In genomic region chr12:13100882-13101769, GRCh38 we compare ENCODE assay signal across 8 cellular contexts. TPM values are rescaled to one million over a fixed set of nuclear protein-coding genes. Genes with fewer than 3 reads are reported as not detected.
A peak's percentile ranks its signal among the peaks of the same experiment; 100 is the strongest.
DNase-seq lines count a peak whose midpoint lies in the region; ATAC-seq, FAIRE-seq and TF ChIP-seq lines count a peak whose summit lies in the region.

No MANE protein-coding gene starts in this region.

- H3F3A ChIP-seq in PC-3 (ENCODE audit: low read length, unreplicated experiment): peaks cover 18% of the 10 kb centered on the region

- no peaks in the 10 kb centered on the region for H3K9me3 Mint-ChIP-seq in naive thymus-derived CD4-positive, alpha-beta T cell
- H3K9me3 Mint-ChIP-seq in stimulated activated memory B cell treated with anti-CD40 and anti-IgM and Interleukin-4, amounts not matched to agents 10 μg/mL and 1 μg/mL and 100 μg/mL, for 72 hours: no peaks in the 10 kb centered on the region

- intact Hi-C loops in PC-3 (cut with micrococcal nuclease): no loop called here
- intact Hi-C loops in naive thymus-derived CD4-positive, alpha-beta T cell (cut with micrococcal nuclease): loop anchor here (1.0 to 10.0 kb wide), 24 partner anchors 41 to 1930 kb away; partner anchors contain the start of genes BORCS5 (in 2 of the 2), EMP1 (in 2 of the 2), FAM234B (in 2 of the 2) and HEBP1 (in 2 of the 2)

- no peaks in the 10 kb centered on the region for H3K9me3 ChIP-seq in PC-3 (ENCODE audit: low read length)
- no peaks in the 10 kb centered on the region for H3K9me3 ChIP-seq in naive thymus-derived CD4-positive, alpha-beta T cell (ENCODE audit: control insufficient read depth in 2 of 3, low read length in 3 of 3)

- H3K9ac ChIP-seq in PC-3 (ENCODE audit: low read length): peak overlapping the region; percentile 97

- H3K4me1 Mint-ChIP-seq in naive thymus-derived CD4-positive, alpha-beta T cell: peaks cover 24 to 49% (median 43%) of the 10 kb centered on the region in 7 donors
- peaks cover 68% of the 10 kb centered on the region for H3K4me1 Mint-ChIP-seq in stimulated activated memory B cell treated with anti-CD40 and anti-IgM and Interleukin-4, amounts not matched to agents 10 μg/mL and 1 μg/mL and 100 μg/mL, for 72 hours

- TF ChIP-seq CTCF in PC-3 (conservative IDR thresholded peaks at IDR 0.05; ENCODE audit: low read depth, low read length): no peak

- no peaks in the 10 kb centered on the region for H3K9me2 ChIP-seq in PC-3 (replicated peaks; ENCODE audit: low read length)

- DNase-seq in D341Med (ENCODE audit: low spot score) (peak; percentile 92), HTR-8/SVneo (ENCODE audit: insufficient read length, low spot score) (peak; percentile 57), PC-3 (peak; percentile 92), activated T-helper 1 cell treated with Interleukin-2 at 50 U/mL for 16 hours (ENCODE audit: low read depth) (peak; percentile 90), fibroblast of gingiva (ENCODE audit: low read depth) (peak; percentile 99)
- peak; percentile 92 to 96 (median 94) for DNase-seq in naive thymus-derived CD4-positive, alpha-beta T cell

- H3K27ac Mint-ChIP-seq in naive thymus-derived CD4-positive, alpha-beta T cell: peak overlapping the region; percentile 85 to 99 (median 95)
- H3K27ac Mint-ChIP-seq in stimulated activated memory B cell treated with anti-CD40 and anti-IgM and Interleukin-4, amounts not matched to agents 10 μg/mL and 1 μg/mL and 100 μg/mL, for 72 hours: peak overlapping the region; percentile 91

- H3K4me3 Mint-ChIP-seq in naive thymus-derived CD4-positive, alpha-beta T cell: peak overlapping the region; percentile 82 to 87 (median 84)
- peak overlapping the region; percentile 89 for H3K4me3 Mint-ChIP-seq in stimulated activated memory B cell treated with anti-CD40 and anti-IgM and Interleukin-4, amounts not matched to agents 10 μg/mL and 1 μg/mL and 100 μg/mL, for 72 hours

- H3K36me3 Mint-ChIP-seq in naive thymus-derived CD4-positive, alpha-beta T cell: no peaks in the 10 kb centered on the region
- no peaks in the 10 kb centered on the region for H3K36me3 Mint-ChIP-seq in stimulated activated memory B cell treated with anti-CD40 and anti-IgM and Interleukin-4, amounts not matched to agents 10 μg/mL and 1 μg/mL and 100 μg/mL, for 72 hours

- H3K27ac ChIP-seq in PC-3 (ENCODE audit: low read length): peak overlapping the region; percentile 99
- H3K27ac ChIP-seq in naive thymus-derived CD4-positive, alpha-beta T cell (ENCODE audit: low read depth, low read length): peak overlapping the region; percentile 92

- no peaks in the 10 kb centered on the region for H3K79me2 ChIP-seq in PC-3 (ENCODE audit: low read length)

- POLR2A ChIA-PET in PC-3 (lab: Charles Lee; ENCODE audit: unreplicated experiment): interaction anchor here (0.6 to 1.1 kb wide), 6 partner anchors 80 to 297 kb away, joined by 3 to 6 read pairs (median 4); no protein-coding TSS in a partner anchor
- POLR2A ChIA-PET in naive thymus-derived CD4-positive, alpha-beta T cell (lab: Charles Lee): interaction anchor here (0.6 to 1.6 kb wide), 9 partner anchors 15 to 387 kb away, joined by 3 to 8 read pairs (median 4); partner anchors contain the start of gene GPRC5A

- H3K4me2 ChIP-seq in PC-3 (ENCODE audit: low read length): peak overlapping the region; percentile 98

- no peaks in the 10 kb centered on the region for H3K27me3 ChIP-seq in PC-3 (ENCODE audit: low read length)
- H3K27me3 ChIP-seq in naive thymus-derived CD4-positive, alpha-beta T cell (ENCODE audit: control insufficient read depth in 2 of 2, insufficient read depth in 2 of 2, low read length in 2 of 2): no peaks in the 10 kb centered on the region

- CTCF ChIA-PET in PC-3 (lab: Charles Lee): interaction anchor here (0.6 to 1.0 kb wide), 2 partner anchors 69 to 100 kb away, joined by 3 to 5 read pairs; no protein-coding TSS in a partner anchor
- CTCF ChIA-PET in naive thymus-derived CD4-positive, alpha-beta T cell (lab: Charles Lee): interaction anchor here (0.6 to 8.6 kb wide), 3 partner anchors 79 to 114 kb away, joined by 3 to 125 read pairs (median 3); no protein-coding TSS in a partner anchor

- peaks cover 59% of the 10 kb centered on the region for H3K4me1 ChIP-seq in PC-3 (ENCODE audit: insufficient read depth, low read length)
- peaks cover 6 to 32% of the 10 kb centered on the region in 2 donors for H3K4me1 ChIP-seq in naive thymus-derived CD4-positive, alpha-beta T cell (ENCODE audit: control insufficient read depth in 2 of 2, insufficient read depth in 2 of 2, low read length in 2 of 2)

- H3K36me3 ChIP-seq in PC-3 (ENCODE audit: low read depth, low read length): no peaks in the 10 kb centered on the region
- H3K36me3 ChIP-seq in naive thymus-derived CD4-positive, alpha-beta T cell (ENCODE audit: control insufficient read depth in 2 of 3, insufficient read depth in 3 of 3, low read length in 3 of 3): no peaks in the 10 kb centered on the region

- no peaks in the 10 kb centered on the region for H4K20me1 ChIP-seq in PC-3 (ENCODE audit: low read length)

- H2AFZ ChIP-seq in PC-3 (ENCODE audit: low read length): peak overlapping the region; percentile 81

- H3K27me3 Mint-ChIP-seq in naive thymus-derived CD4-positive, alpha-beta T cell: peaks cover 0 to 5% (median 0%) of the 10 kb centered on the region in 5 donors
- H3K27me3 Mint-ChIP-seq in stimulated activated memory B cell treated with anti-CD40 and anti-IgM and Interleukin-4, amounts not matched to agents 10 μg/mL and 1 μg/mL and 100 μg/mL, for 72 hours: no peaks in the 10 kb centered on the region

- ATAC-seq in GM21381 (IDR thresholded peaks at IDR 0.05; ENCODE audit: unreplicated experiment) (peak; percentile 88), PC-3 (peak; percentile 55)
- peak; percentile 93 for ATAC-seq in naive thymus-derived CD4-positive, alpha-beta T cell
- ATAC-seq in stimulated activated memory B cell treated with anti-CD40 and anti-IgM and Interleukin-4, amounts not matched to agents 10 μg/mL and 1 μg/mL and 100 μg/mL, for 72 hours: peak; percentile 92

- no TSS peak for BruUV-seq in PC-3 (replicated peaks; lab: Mats Ljungman, UMichigan)

- peak overlapping the region; percentile 71 for H3K4me3 ChIP-seq in PC-3 (ENCODE audit: low read length)
- H3K4me3 ChIP-seq in naive thymus-derived CD4-positive, alpha-beta T cell (ENCODE audit: low read length): peak overlapping the region; percentile 68

- peak; percentile 57 for FAIRE-seq in HTR-8/SVneo (lab: Jason Lieb, UNC)

RNA-seq across cellular contexts. Expression of gene GSG1, which starts 2.3 kb away (rescaled TPM):
- 0.77 TPM in 1 of 2 replicates, not detected in the other for total RNA-seq in PC-3 (2014; rRNA removed)
- not detected for total RNA-seq in naive thymus-derived CD4-positive, alpha-beta T cell
- polyA plus RNA-seq in naive thymus-derived CD4-positive, alpha-beta T cell: not detected

RNA-seq across cellular contexts. Expression of gene FAM234B, which starts 56.9 kb away (rescaled TPM):
- 3.1 and 3.3 TPM in 2 replicates for total RNA-seq in PC-3 (2014; rRNA removed)
- 1 to 10 TPM; 2.7 to 5.8 (median 4.3) TPM for total RNA-seq in naive thymus-derived CD4-positive, alpha-beta T cell
- polyA plus RNA-seq in naive thymus-derived CD4-positive, alpha-beta T cell: 1 to 10 TPM; 2.6 to 4.3 TPM

Comparison
In these comparisons a context has a peak if more than half of its experiments do, and no peak if none do; other contexts are left out.
1. Peak in every context shown above with its lines: DNase-seq, ATAC-seq, H3K4me3 ChIP-seq and H3K27ac ChIP-seq.